In genomic region chr11:17208257-17208999, GRCh38 we compare ENCODE assay signal across 1 cellular context.
TF ChIP-seq lines count a peak whose summit lies in the region.

No MANE protein-coding gene starts in this region.

TF ChIP-seq in H1, 55 proteins besides CTCF, POLR2A, EP300 and RAD21 (continued from another document):
- no peak for TF ChIP-seq RFX5 (IDR thresholded peaks at IDR 0.05; ENCODE audit: borderline replicate concordance, low read depth, low read length)
- 0 out of 4 replicates have a peak, but pooled peaks of 1 of the 2 experiments have one; percentile 18 for TF ChIP-seq SIN3A (conservative IDR thresholded peaks at IDR 0.05 in 1 of 2, IDR thresholded peaks at IDR 0.05 in 1 of 2; ENCODE audit: low read depth in 1 of 2, low read length in 2 of 2)
- TF ChIP-seq, protein P1, sequence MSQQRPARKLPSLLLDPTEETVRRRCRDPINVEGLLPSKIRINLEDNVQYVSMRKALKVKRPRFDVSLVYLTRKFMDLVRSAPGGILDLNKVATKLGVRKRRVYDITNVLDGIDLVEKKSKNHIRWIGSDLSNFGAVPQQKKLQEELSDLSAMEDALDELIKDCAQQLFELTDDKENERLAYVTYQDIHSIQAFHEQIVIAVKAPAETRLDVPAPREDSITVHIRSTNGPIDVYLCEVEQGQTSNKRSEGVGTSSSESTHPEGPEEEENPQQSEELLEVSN (IDR thresholded peaks at IDR 0.05) = no peak; the same call in 1 of the 2 replicates
- peak; percentile 87 for TF ChIP-seq USF2 (IDR thresholded peaks at IDR 0.05; ENCODE audit: low read length)
- TF ChIP-seq KDM4A (IDR thresholded peaks at IDR 0.05; ENCODE audit: low read depth, low read length, severe bottlenecking) = no peak
- TF ChIP-seq ASH2L (IDR thresholded peaks at IDR 0.05; ENCODE audit: low read length) = peak; percentile 70
- TF ChIP-seq FOSL1 (IDR thresholded peaks at IDR 0.05; ENCODE audit: insufficient read depth, low read depth, low read length) = no peak
